Comparison of ENCODE assay signal across 15 cellular contexts in genomic region chr6:14450133-14451040, GRCh38.
A peak's percentile ranks its signal among the peaks of the same experiment; 100 is the strongest.
DNase-seq lines count a peak whose midpoint lies in the region; ATAC-seq and TF ChIP-seq lines count a peak whose summit lies in the region.
"Had no signal": no experiment of that assay in that cellular context is flagged by ENCODE, and none has a peak within 500 bp of the region (broad histone marks: within the 10 kb centered on the region; RNA-seq: fewer than 3 reads in every experiment).

No MANE protein-coding gene starts in this region.

- H3K4me3 Mint-ChIP-seq in GM23338, result no peak overlapping the region
- H3K4me3 Mint-ChIP-seq: CD8-positive, alpha-beta memory T cell; IgD-negative memory B cell; stimulated activated memory B cell treated with anti-CD40 and anti-IgM and Interleukin-4, amounts not matched to agents 10 μg/mL and 1 μg/mL and 100 μg/mL, for 72 hours had no signal

- no peak overlapping the region for H3K4me3 ChIP-seq in BLaER1 treated with 17β-estradiol and CSF1 and Interleukin-3, amounts not matched to agents 10 nM and 100 nM
- H3K4me3 ChIP-seq in GM23338, result no peak overlapping the region
- H3K4me3 ChIP-seq in iPS-18a (ENCODE audit: low read length), result peak overlapping the region; percentile 7
- H3K4me3 ChIP-seq in adrenal gland, result no peak overlapping the region
- no peak overlapping the region for H3K4me3 ChIP-seq in stomach

- intact Hi-C loops in adrenal gland (cut with DNase I) (no loop called here), stomach (cut with DNase I; ENCODE audit: low total_unique reads) (no loop called here)

- H4K20me1 ChIP-seq in BLaER1 treated with 17β-estradiol and CSF1 and Interleukin-3, amounts not matched to agents 10 nM and 100 nM, result no peaks in the 10 kb centered on the region
- no peaks in the 10 kb centered on the region for H4K20me1 ChIP-seq in GM23338 (replicated peaks; ENCODE audit: insufficient read depth)

- H2AFZ ChIP-seq in GM23338, result peak overlapping the region; percentile 19; the same call in 1 of the 2 replicates

- H3K79me2 ChIP-seq in GM23338 (replicated peaks; ENCODE audit: insufficient read depth), result no peaks in the 10 kb centered on the region

- peaks cover 8 to 30% (median 17%) of the 10 kb centered on the region in 11 experiments; a peak in 18 of 22 replicates for H3K9me3 ChIP-seq in BLaER1 treated with 17β-estradiol and CSF1 and Interleukin-3, amounts not matched to agents 10 nM and 100 nM (replicated peaks in 1 of 11)
- H3K9me3 ChIP-seq in iPS-18a (ENCODE audit: control insufficient read depth, low read depth, low read length), result peaks cover 4% of the 10 kb centered on the region
- no peaks in the 10 kb centered on the region for H3K9me3 ChIP-seq in adrenal gland (replicated peaks in 1 of 3)
- peaks cover 0 to 8% (median 3%) of the 10 kb centered on the region in 4 donors for H3K9me3 ChIP-seq in stomach

- peaks cover 17% of the 10 kb centered on the region for H3K4me1 Mint-ChIP-seq in GM23338

- no peaks in the 10 kb centered on the region for H3F3A ChIP-seq in GM23338 (replicated peaks; ENCODE audit: low read depth)

- H3K4me2 ChIP-seq in BLaER1 treated with 17β-estradiol and CSF1 and Interleukin-3, amounts not matched to agents 10 nM and 100 nM, result peak overlapping the region in 10 of 11 experiments; percentile 4 to 82 (median 78); a peak in 13 of 22 replicates
- no peak overlapping the region for H3K4me2 ChIP-seq in GM23338

- peaks cover 10% of the 10 kb centered on the region for H3K27me3 Mint-ChIP-seq in GM23338 (ENCODE audit: insufficient read depth, low read depth, poor library complexity)
- H3K27me3 Mint-ChIP-seq: CD8-positive, alpha-beta memory T cell; IgD-negative memory B cell; stimulated activated memory B cell treated with anti-CD40 and anti-IgM and Interleukin-4, amounts not matched to agents 10 μg/mL and 1 μg/mL and 100 μg/mL, for 72 hours had no signal

- ATAC-seq in GM23338 (no peak; the same call in 2 of the 3 replicates), GM21515 (IDR thresholded peaks at IDR 0.05; ENCODE audit: unreplicated experiment) (no peak), HG03095 (IDR thresholded peaks at IDR 0.05; ENCODE audit: unreplicated experiment) (no peak)
- ATAC-seq: stimulated activated memory B cell treated with anti-CD40 and anti-IgM and Interleukin-4, amounts not matched to agents 10 μg/mL and 1 μg/mL and 100 μg/mL, for 72 hours had no signal

- H3K27ac Mint-ChIP-seq in GM23338, result no peak overlapping the region
- H3K27ac Mint-ChIP-seq: IgD-negative memory B cell; stimulated activated memory B cell treated with anti-CD40 and anti-IgM and Interleukin-4, amounts not matched to agents 10 μg/mL and 1 μg/mL and 100 μg/mL, for 72 hours had no signal

- peaks cover 14% of the 10 kb centered on the region for H3K9me2 ChIP-seq in GM23338 (ENCODE audit: insufficient read depth)

- peaks cover 20% of the 10 kb centered on the region for H3K36me3 Mint-ChIP-seq in GM23338 (ENCODE audit: low read depth)

- no peaks in the 10 kb centered on the region for H3K36me3 ChIP-seq in BLaER1 treated with 17β-estradiol and CSF1 and Interleukin-3, amounts not matched to agents 10 nM and 100 nM
- peaks cover 14% of the 10 kb centered on the region; the same call in 1 of the 2 replicates for H3K36me3 ChIP-seq in GM23338 (ENCODE audit: insufficient read depth)
- H3K36me3 ChIP-seq in iPS-18a (ENCODE audit: control insufficient read depth, low read depth, low read length), result no peaks in the 10 kb centered on the region
- H3K36me3 ChIP-seq in adrenal gland (replicated peaks in 1 of 2), result no peaks in the 10 kb centered on the region
- H3K36me3 ChIP-seq in stomach, result no peaks in the 10 kb centered on the region

- no peak overlapping the region for H3K9ac ChIP-seq in BLaER1 treated with 17β-estradiol and CSF1 and Interleukin-3, amounts not matched to agents 10 nM and 100 nM
- H3K9ac ChIP-seq in iPS-18a (ENCODE audit: low read length), result no peak overlapping the region

- H3K27ac ChIP-seq in BLaER1 treated with 17β-estradiol and CSF1 and Interleukin-3, amounts not matched to agents 10 nM and 100 nM, result peak overlapping the region in 1 of 11 experiments; percentile 75; a peak in 1 of 22 replicates
- H3K27ac ChIP-seq in GM23338 (ENCODE audit: low read depth), result no peak overlapping the region
- H3K27ac ChIP-seq in iPS-18a (ENCODE audit: low read length), result no peak overlapping the region
- no peak overlapping the region for H3K27ac ChIP-seq in adrenal gland
- H3K27ac ChIP-seq in stomach, result no peak overlapping the region

- no peak for TF ChIP-seq EP300 in stomach (IDR thresholded peaks at IDR 0.05)

- H3K27me3 ChIP-seq in BLaER1 treated with 17β-estradiol and CSF1 and Interleukin-3, amounts not matched to agents 10 nM and 100 nM, result peaks cover 0 to 10% (median 0%) of the 10 kb centered on the region in 11 experiments; a peak in 2 of 22 replicates
- H3K27me3 ChIP-seq in GM23338 (ENCODE audit: insufficient read depth) (no peaks in the 10 kb centered on the region), iPS-18a (ENCODE audit: control insufficient read depth, insufficient read depth, low read length) (peaks cover 17% of the 10 kb centered on the region), adrenal gland (no peaks in the 10 kb centered on the region), stomach (no peaks in the 10 kb centered on the region)

- peaks cover 22 to 84% (median 64%) of the 10 kb centered on the region in 10 experiments for H3K4me1 ChIP-seq in BLaER1 treated with 17β-estradiol and CSF1 and Interleukin-3, amounts not matched to agents 10 nM and 100 nM
- H3K4me1 ChIP-seq in GM23338 (ENCODE audit: insufficient read depth) (peaks cover 3% of the 10 kb centered on the region; the same call in 1 of the 2 replicates), iPS-18a (ENCODE audit: control insufficient read depth, low read depth, low read length) (peaks cover 13% of the 10 kb centered on the region), adrenal gland (replicated peaks in 1 of 2) (no peaks in the 10 kb centered on the region), stomach (peaks cover 0 to 12% (median 0%) of the 10 kb centered on the region in 4 donors)

- no peak for TF ChIP-seq CTCF in GM23338 (conservative IDR thresholded peaks at IDR 0.05; ENCODE audit: low read depth in 2 of 2)
- no peak for TF ChIP-seq CTCF in adrenal gland (IDR thresholded peaks at IDR 0.05)
- TF ChIP-seq CTCF in stomach (IDR thresholded peaks at IDR 0.05), result no peak

- DNase-seq in GM23338 (ENCODE audit: low spot score), result no peak
- peak; percentile 100 for DNase-seq in NCI-H748 (lab: John Stamatoyannopoulos, UW; ENCODE audit: unreplicated experiment)
- DNase-seq in adrenal gland, result no peak
- DNase-seq in stomach, result no peak
- DNase-seq: activated CD4-positive, CD25-positive, alpha-beta regulatory T cell; CD8-positive, alpha-beta memory T cell; HCEC 1CT; kidney glomerular epithelial cell; NCI-H510A treated with DMSO at 0.1 percent for 48 hours had no signal

- peaks cover 20% of the 10 kb centered on the region for H3K9me3 Mint-ChIP-seq in GM23338

- no peak for TF ChIP-seq POLR2A in adrenal gland (IDR thresholded peaks at IDR 0.05)
- TF ChIP-seq POLR2A in stomach (IDR thresholded peaks at IDR 0.05), result no peak

- WGBS in adrenal gland, 4 donors, result 73 to 77% (median 75%) methylated on average over 18 of the region's 18 CpGs
- WGBS in stomach, 5 donors, result 69 to 74% (median 72%) methylated on average over 18 of the region's 18 CpGs

TF ChIP-seq in GM23338, 12 proteins besides CTCF, POLR2A, EP300 and RAD21:
- TF ChIP-seq, protein P1, sequence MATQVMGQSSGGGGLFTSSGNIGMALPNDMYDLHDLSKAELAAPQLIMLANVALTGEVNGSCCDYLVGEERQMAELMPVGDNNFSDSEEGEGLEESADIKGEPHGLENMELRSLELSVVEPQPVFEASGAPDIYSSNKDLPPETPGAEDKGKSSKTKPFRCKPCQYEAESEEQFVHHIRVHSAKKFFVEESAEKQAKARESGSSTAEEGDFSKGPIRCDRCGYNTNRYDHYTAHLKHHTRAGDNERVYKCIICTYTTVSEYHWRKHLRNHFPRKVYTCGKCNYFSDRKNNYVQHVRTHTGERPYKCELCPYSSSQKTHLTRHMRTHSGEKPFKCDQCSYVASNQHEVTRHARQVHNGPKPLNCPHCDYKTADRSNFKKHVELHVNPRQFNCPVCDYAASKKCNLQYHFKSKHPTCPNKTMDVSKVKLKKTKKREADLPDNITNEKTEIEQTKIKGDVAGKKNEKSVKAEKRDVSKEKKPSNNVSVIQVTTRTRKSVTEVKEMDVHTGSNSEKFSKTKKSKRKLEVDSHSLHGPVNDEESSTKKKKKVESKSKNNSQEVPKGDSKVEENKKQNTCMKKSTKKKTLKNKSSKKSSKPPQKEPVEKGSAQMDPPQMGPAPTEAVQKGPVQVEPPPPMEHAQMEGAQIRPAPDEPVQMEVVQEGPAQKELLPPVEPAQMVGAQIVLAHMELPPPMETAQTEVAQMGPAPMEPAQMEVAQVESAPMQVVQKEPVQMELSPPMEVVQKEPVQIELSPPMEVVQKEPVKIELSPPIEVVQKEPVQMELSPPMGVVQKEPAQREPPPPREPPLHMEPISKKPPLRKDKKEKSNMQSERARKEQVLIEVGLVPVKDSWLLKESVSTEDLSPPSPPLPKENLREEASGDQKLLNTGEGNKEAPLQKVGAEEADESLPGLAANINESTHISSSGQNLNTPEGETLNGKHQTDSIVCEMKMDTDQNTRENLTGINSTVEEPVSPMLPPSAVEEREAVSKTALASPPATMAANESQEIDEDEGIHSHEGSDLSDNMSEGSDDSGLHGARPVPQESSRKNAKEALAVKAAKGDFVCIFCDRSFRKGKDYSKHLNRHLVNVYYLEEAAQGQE (IDR thresholded peaks at IDR 0.05; ENCODE audit: unreplicated experiment), result no peak
- no peak for TF ChIP-seq ZNF331 (CRISPR knock-in tag; IDR thresholded peaks at IDR 0.05; ENCODE audit: low read depth)
- TF ChIP-seq, protein P2, sequence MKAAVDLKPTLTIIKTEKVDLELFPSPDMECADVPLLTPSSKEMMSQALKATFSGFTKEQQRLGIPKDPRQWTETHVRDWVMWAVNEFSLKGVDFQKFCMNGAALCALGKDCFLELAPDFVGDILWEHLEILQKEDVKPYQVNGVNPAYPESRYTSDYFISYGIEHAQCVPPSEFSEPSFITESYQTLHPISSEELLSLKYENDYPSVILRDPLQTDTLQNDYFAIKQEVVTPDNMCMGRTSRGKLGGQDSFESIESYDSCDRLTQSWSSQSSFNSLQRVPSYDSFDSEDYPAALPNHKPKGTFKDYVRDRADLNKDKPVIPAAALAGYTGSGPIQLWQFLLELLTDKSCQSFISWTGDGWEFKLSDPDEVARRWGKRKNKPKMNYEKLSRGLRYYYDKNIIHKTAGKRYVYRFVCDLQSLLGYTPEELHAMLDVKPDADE (IDR thresholded peaks at IDR 0.05), result no peak
- no peak for TF ChIP-seq EZH2phosphoT487 (IDR thresholded peaks at IDR 0.05; ENCODE audit: unreplicated experiment)
- TF ChIP-seq ZNF114 (CRISPR knock-in tag; IDR thresholded peaks at IDR 0.05), result no peak
- TF ChIP-seq POLR2AphosphoS5 (IDR thresholded peaks at IDR 0.05; ENCODE audit: low read depth), result no peak
